Comparison of ENCODE assay signal across 21 cellular contexts in genomic region chr7:117724898-117725297, GRCh38.
"Had no signal": no experiment of that assay in that cellular context is flagged by ENCODE, and none has a peak within 500 bp of the region (broad histone marks: within the 10 kb centered on the region; RNA-seq: fewer than 3 reads in every experiment).

No MANE protein-coding gene starts in this region.

- H3K27me3 ChIP-seq: ovary, right atrium auricular region, right lobe of liver, tibial nerve, vagina had no signal

- ATAC-seq: left colon; naive thymus-derived CD4-positive, alpha-beta T cell; natural killer cell treated with Interleukin-12 subunit alpha and Interleukin-12 subunit beta and Interleukin-15 and Interleukin-18, amount 100 ng/mL, for 72 hours; right lobe of liver; stimulated activated memory B cell treated with anti-CD40 and anti-IgM and Interleukin-4, amounts not matched to agents 10 μg/mL and 1 μg/mL and 100 μg/mL, for 72 hours; stimulated activated naive CD8-positive, alpha-beta T cell treated with anti-CD3 and anti-CD28 coated beads, Interleukin-15, amount 100 ng/mL, for 72 hours had no signal

- H3K4me2 ChIP-seq: smooth muscle cell had no signal

- H3K4me1 ChIP-seq: left ventricle myocardium inferior, right lobe of liver, vagina had no signal

- H3K36me3 ChIP-seq: left ventricle myocardium inferior, ovary, right lobe of liver had no signal

- H3K9me3 ChIP-seq: left ventricle myocardium inferior, ovary, right atrium auricular region, right lobe of liver, tibial nerve, vagina had no signal

- DNase-seq: hippocampal formation; left colon; left ventricle myocardium inferior; mesendoderm; naive thymus-derived CD4-positive, alpha-beta T cell; ovary; right lobe of liver; stimulated activated CD4-positive, alpha-beta T cell treated with anti-CD3 and anti-CD28 coated beads, Interleukin-1b, Interleukin-23, amount 100 ng/mL, for 48 hours; stimulated activated CD4-positive, alpha-beta T cell treated with anti-CD3 and anti-CD28 coated beads, Interleukin-2, amount 100 ng/mL, for 48 hours; stimulated activated CD4-positive, alpha-beta T cell treated with anti-CD3 and anti-CD28 coated beads, Interleukin-4, amount 100 ng/mL, for 4 hours; stimulated activated CD8-positive, alpha-beta memory T cell treated with anti-CD3 and anti-CD28 coated beads, Interleukin-4, amount 100 ng/mL, for 48 hours; stimulated activated naive CD4-positive, alpha-beta T cell treated with Interleukin-2 at 50 U/mL for 16 hours; stimulated activated naive CD8-positive, alpha-beta T cell treated with anti-CD3 and anti-CD28 coated beads, Interleukin-15, amount 100 ng/mL, for 72 hours; substantia nigra had no signal

- H3K4me3 ChIP-seq: left ventricle myocardium inferior, lung, ovary, right atrium auricular region, right lobe of liver, smooth muscle cell, tibial nerve, vagina had no signal

- H3K27ac ChIP-seq: left ventricle myocardium inferior, ovary, right atrium auricular region, right lobe of liver, tibial nerve, vagina had no signal
